In the genomic region with DNA sequence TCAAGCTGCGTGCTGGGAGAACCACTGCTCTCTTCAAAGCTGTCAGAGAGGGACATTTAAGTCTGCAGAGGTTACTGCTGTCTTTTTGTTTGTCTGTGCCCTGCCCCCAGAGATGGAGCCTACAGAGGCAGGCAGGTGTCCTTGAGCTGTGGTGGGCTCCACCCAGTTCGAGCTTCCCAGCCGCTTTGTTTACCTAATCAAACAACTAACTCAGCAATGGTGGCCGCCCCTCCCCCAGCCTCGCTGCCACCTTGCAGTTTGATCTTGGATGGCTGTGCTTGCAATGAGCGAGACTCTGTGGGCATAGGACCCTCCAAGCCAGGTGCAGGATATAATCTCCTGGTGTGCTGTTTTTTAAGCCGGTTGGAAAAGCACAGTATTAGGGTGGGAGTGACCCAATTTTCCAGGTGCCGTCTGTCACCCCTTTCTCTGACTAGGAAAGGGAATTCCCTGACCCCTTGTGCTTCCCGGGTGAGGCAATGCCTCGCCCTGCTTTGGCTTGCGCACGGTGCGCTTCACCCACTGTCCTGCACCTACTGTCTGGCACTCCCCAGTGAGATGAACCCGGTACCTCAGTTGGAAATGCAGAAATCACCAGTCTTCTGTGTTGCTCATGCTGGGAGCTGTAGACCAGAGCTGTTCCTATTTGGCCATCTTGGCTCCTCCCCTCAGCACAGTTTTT, we compare ENCODE assay signal across 5 cellular contexts. TPM values are rescaled to one million over a fixed set of nuclear protein-coding genes. Genes with fewer than 3 reads are reported as not detected.
"Had no signal": no experiment of that assay in that cellular context is flagged by ENCODE, and none has a peak within 500 bp of the region (broad histone marks: within the 10 kb centered on the region; RNA-seq: fewer than 3 reads in every experiment).

No MANE protein-coding gene starts in this region.

RNA-seq across cellular contexts. Expression of a gene that starts 6.5 kb away (rescaled TPM):
- total RNA-seq: PC-3, Right ventricle myocardium inferior, RPMI7951, SJSA1 had no signal
- polyA plus RNA-seq: SK-N-SH had no signal
